In genomic region chr15:68431037-68431791, GRCh38 we compare ENCODE assay signal across 8 cellular contexts. TPM values are rescaled to one million over a fixed set of nuclear protein-coding genes. Genes with fewer than 3 reads are reported as not detected.
A peak's percentile ranks its signal among the peaks of the same experiment; 100 is the strongest.
DNase-seq lines count a peak whose midpoint lies in the region; ATAC-seq and TF ChIP-seq lines count a peak whose summit lies in the region.

No MANE protein-coding gene starts in this region.

- no peak for ATAC-seq in stimulated activated naive CD8-positive, alpha-beta T cell treated with anti-CD3 and anti-CD28 coated beads, Interleukin-15, amount 100 ng/mL, for 72 hours
- ATAC-seq in HG03039 (IDR thresholded peaks at IDR 0.05; ENCODE audit: unreplicated experiment) (no peak), body of pancreas (no peak)

- no peak for TF ChIP-seq POLR2A in body of pancreas (IDR thresholded peaks at IDR 0.05)

- H3K9me3 Mint-ChIP-seq in CD14-positive monocyte: peaks cover 0 to 7% (median 0%) of the 10 kb centered on the region in 7 donors
- no peaks in the 10 kb centered on the region for H3K9me3 Mint-ChIP-seq in stimulated activated naive CD8-positive, alpha-beta T cell treated with anti-CD3 and anti-CD28 coated beads, Interleukin-15, amount 100 ng/mL, for 72 hours

- H3K27ac Mint-ChIP-seq in CD14-positive monocyte: no peak overlapping the region
- no peak overlapping the region for H3K27ac Mint-ChIP-seq in stimulated activated naive CD8-positive, alpha-beta T cell treated with anti-CD3 and anti-CD28 coated beads, Interleukin-15, amount 100 ng/mL, for 72 hours

- H3K27me3 ChIP-seq in left ventricle myocardium inferior (ENCODE audit: low read depth) (peaks cover 57% of the 10 kb centered on the region), parathyroid adenoma (ENCODE audit: control insufficient read depth, insufficient read depth, low read length) (no peaks in the 10 kb centered on the region), body of pancreas (peaks cover 0 to 11% of the 10 kb centered on the region in 2 donors)

- peak overlapping the region; percentile 47 for H3K9ac ChIP-seq in SK-N-MC (ENCODE audit: insufficient read length)
- no peak overlapping the region for H3K9ac ChIP-seq in parathyroid adenoma

- TF ChIP-seq CTCF in CD14-positive monocyte (IDR thresholded peaks at IDR 0.05) (no peak), left ventricle myocardium inferior (IDR thresholded peaks at IDR 0.05; ENCODE audit: borderline replicate concordance) (no peak), parathyroid adenoma (IDR thresholded peaks at IDR 0.05) (no peak), body of pancreas (IDR thresholded peaks at IDR 0.05) (no peak)

- no peaks in the 10 kb centered on the region for H3K9me3 ChIP-seq in SK-N-MC (ENCODE audit: low read depth, low read length)
- H3K9me3 ChIP-seq in left ventricle myocardium inferior (replicated peaks): no peaks in the 10 kb centered on the region
- H3K9me3 ChIP-seq in parathyroid adenoma (ENCODE audit: control insufficient read depth, low read length): no peaks in the 10 kb centered on the region
- H3K9me3 ChIP-seq in body of pancreas: no peaks in the 10 kb centered on the region

- H3K4me1 ChIP-seq in left ventricle myocardium inferior (peaks cover 22% of the 10 kb centered on the region), parathyroid adenoma (no peaks in the 10 kb centered on the region), body of pancreas (peaks cover 14% of the 10 kb centered on the region)

- no peaks in the 10 kb centered on the region for H3K79me2 ChIP-seq in parathyroid adenoma

- H3K4me3 Mint-ChIP-seq in CD14-positive monocyte: peak overlapping the region in 1 of 2 donors; percentile 74
- no peak overlapping the region for H3K4me3 Mint-ChIP-seq in stimulated activated naive CD8-positive, alpha-beta T cell treated with anti-CD3 and anti-CD28 coated beads, Interleukin-15, amount 100 ng/mL, for 72 hours

- 9 to 12% methylated on average over 16 to 50 of the region's 69 CpGs for WGBS in body of pancreas, 2 donors

- H3K36me3 ChIP-seq in SK-N-MC (ENCODE audit: insufficient read depth, low read length) (no peaks in the 10 kb centered on the region), left ventricle myocardium inferior (no peaks in the 10 kb centered on the region), parathyroid adenoma (ENCODE audit: control insufficient read depth, insufficient read depth, low read length) (no peaks in the 10 kb centered on the region), body of pancreas (replicated peaks in 1 of 2; ENCODE audit: insufficient read depth in 1 of 2, low read depth in 2 of 2) (no peaks in the 10 kb centered on the region)

- H3K4me3 ChIP-seq in SK-N-MC (peak overlapping the region; percentile 80), left ventricle myocardium inferior (peak overlapping the region; percentile 72), parathyroid adenoma (ENCODE audit: low read depth, low read length) (peak overlapping the region; percentile 44), body of pancreas (no peak overlapping the region)

- DNase-seq in CD14-positive monocyte (ENCODE audit: low spot score): peak; percentile 29
- DNase-seq in SK-N-MC (ENCODE audit: low read depth, low spot score): no peak
- peak; percentile 59 for DNase-seq in left ventricle myocardium inferior
- no peak for DNase-seq in SHP77 (lab: John Stamatoyannopoulos, UW)
- no peak for DNase-seq in stimulated activated naive CD8-positive, alpha-beta T cell treated with anti-CD3 and anti-CD28 coated beads, Interleukin-15, amount 100 ng/mL, for 72 hours
- no peak for DNase-seq in body of pancreas

- intact Hi-C loops in CD14-positive monocyte (cut with micrococcal nuclease) (no loop called here), left ventricle myocardium inferior (cut with micrococcal nuclease) (no loop called here), body of pancreas (cut with DNase I) (no loop called here)

- no peaks in the 10 kb centered on the region for H3K36me3 Mint-ChIP-seq in CD14-positive monocyte

- H3K4me2 ChIP-seq in parathyroid adenoma (ENCODE audit: low read length): peak overlapping the region; percentile 70

- no peak overlapping the region for H2AFZ ChIP-seq in parathyroid adenoma

- peaks cover 56 to 72% (median 58%) of the 10 kb centered on the region in 3 donors for H3K27me3 Mint-ChIP-seq in CD14-positive monocyte (ENCODE audit: low read depth in 3 of 3)
- peaks cover 85% of the 10 kb centered on the region for H3K27me3 Mint-ChIP-seq in stimulated activated naive CD8-positive, alpha-beta T cell treated with anti-CD3 and anti-CD28 coated beads, Interleukin-15, amount 100 ng/mL, for 72 hours

- H3K4me1 Mint-ChIP-seq in CD14-positive monocyte: peaks cover 4% of the 10 kb centered on the region
- H3K4me1 Mint-ChIP-seq in stimulated activated naive CD8-positive, alpha-beta T cell treated with anti-CD3 and anti-CD28 coated beads, Interleukin-15, amount 100 ng/mL, for 72 hours: peaks cover 8% of the 10 kb centered on the region

- H3K27ac ChIP-seq in SK-N-MC: no peak overlapping the region
- peak overlapping the region; percentile 64 for H3K27ac ChIP-seq in left ventricle myocardium inferior (replicated peaks)
- no peak overlapping the region for H3K27ac ChIP-seq in parathyroid adenoma
- H3K27ac ChIP-seq in body of pancreas: no peak overlapping the region

RNA-seq across cellular contexts. Expression of gene ITGA11, which starts 0.7 kb away (rescaled TPM):
- polyA plus RNA-seq in CD14-positive monocyte: under 1 TPM in 1 of 2 donors, not detected in 1; 0.01 TPM
- total RNA-seq in left ventricle myocardium inferior (31.4 TPM), body of pancreas (1 to 10 TPM in 1 of 2 donors, under 1 TPM in 1; 0.99 to 1.0 TPM)

Comparison
In these comparisons a context has a peak if more than half of its experiments do, and no peak if none do; other contexts are left out.
1. DNase-seq: peak in CD14-positive monocyte (single experiment) and left ventricle myocardium inferior (single experiment); none in SK-N-MC (single experiment), SHP77 (0 of 2), stimulated activated naive CD8-positive, alpha-beta T cell treated with anti-CD3 and anti-CD28 coated beads, Interleukin-15, amount 100 ng/mL, for 72 hours (0 of 2) and body of pancreas (0 of 4).
2. H3K4me3 ChIP-seq: peak in SK-N-MC (single experiment), left ventricle myocardium inferior (single experiment) and parathyroid adenoma (single experiment); none in body of pancreas (0 of 2).
3. RNA of gene ITGA11, which starts 0.7 kb away (total RNA-seq): 31.4 TPM in left ventricle myocardium inferior (single experiment); 0.99 to 1.0 TPM in body of pancreas; every median in the first group is over 10 times any median in the second.